Comparison of ENCODE assay signal across 1 cellular context in the genomic region with DNA sequence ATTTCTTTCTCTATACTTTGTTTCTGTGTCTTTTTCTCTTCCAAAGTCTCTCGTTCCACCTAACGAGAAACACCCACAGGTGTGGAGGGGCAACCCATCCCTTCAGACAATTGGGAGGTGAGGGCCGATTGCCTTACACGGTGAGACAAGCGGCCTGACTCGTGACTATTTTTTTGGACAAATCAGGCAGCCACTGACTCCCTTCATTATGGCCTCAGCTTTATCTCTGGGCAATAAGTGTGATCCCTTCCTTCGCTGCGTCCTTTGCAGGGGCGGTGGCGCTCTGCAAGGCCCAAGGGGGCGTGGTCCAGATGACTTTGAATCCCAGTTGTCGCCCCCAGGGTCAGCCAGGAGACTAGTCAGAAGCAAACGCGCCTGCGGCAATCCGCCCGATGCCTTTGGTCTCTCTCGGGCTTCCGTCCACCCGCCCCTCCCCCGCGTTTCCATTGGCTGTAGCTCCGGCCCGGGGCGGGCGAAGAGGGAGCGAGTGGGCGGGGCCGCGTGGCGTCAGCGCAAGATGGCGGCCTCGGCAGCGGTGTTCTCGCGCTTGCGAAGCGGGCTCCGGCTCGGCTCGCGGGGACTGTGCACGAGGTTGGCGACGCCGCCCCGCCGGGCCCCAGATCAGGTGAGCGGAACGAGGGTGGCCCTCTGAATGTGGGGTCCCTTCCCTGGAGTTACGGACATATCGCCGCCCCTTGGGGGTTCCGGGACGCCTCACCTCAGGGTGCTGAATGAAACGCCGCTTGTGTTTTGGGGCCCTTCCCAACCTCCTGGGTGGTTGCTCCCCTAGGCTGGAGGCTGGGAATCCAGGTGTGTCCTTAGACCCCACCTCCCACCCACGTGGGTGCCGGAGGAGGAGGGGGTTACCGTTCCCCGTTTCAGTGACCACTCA.
A peak's percentile ranks its signal among the peaks of the same experiment; 100 is the strongest.
TF ChIP-seq lines count a peak whose summit lies in the region.

A gene (plus strand): TSS at position 502 of the 892 bp plus-strand sequence. CDS start 16 bp downstream, at position 518.

TF ChIP-seq in WTC11, 78 proteins besides CTCF, POLR2A, EP300 and RAD21 (continued from another document and continues in another):
- TF ChIP-seq, protein P1, sequence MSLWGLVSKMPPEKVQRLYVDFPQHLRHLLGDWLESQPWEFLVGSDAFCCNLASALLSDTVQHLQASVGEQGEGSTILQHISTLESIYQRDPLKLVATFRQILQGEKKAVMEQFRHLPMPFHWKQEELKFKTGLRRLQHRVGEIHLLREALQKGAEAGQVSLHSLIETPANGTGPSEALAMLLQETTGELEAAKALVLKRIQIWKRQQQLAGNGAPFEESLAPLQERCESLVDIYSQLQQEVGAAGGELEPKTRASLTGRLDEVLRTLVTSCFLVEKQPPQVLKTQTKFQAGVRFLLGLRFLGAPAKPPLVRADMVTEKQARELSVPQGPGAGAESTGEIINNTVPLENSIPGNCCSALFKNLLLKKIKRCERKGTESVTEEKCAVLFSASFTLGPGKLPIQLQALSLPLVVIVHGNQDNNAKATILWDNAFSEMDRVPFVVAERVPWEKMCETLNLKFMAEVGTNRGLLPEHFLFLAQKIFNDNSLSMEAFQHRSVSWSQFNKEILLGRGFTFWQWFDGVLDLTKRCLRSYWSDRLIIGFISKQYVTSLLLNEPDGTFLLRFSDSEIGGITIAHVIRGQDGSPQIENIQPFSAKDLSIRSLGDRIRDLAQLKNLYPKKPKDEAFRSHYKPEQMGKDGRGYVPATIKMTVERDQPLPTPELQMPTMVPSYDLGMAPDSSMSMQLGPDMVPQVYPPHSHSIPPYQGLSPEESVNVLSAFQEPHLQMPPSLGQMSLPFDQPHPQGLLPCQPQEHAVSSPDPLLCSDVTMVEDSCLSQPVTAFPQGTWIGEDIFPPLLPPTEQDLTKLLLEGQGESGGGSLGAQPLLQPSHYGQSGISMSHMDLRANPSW (CRISPR knock-in tag; conservative IDR thresholded peaks at IDR 0.05; ENCODE audit: low read depth) = no peak
- no peak for TF ChIP-seq GRHL2 (CRISPR knock-in tag; IDR thresholded peaks at IDR 0.05; ENCODE audit: insufficient replicate concordance, severe bottlenecking)
- no peak for TF ChIP-seq ZNF232 (CRISPR knock-in tag; IDR thresholded peaks at IDR 0.05)
- TF ChIP-seq, protein P2, sequence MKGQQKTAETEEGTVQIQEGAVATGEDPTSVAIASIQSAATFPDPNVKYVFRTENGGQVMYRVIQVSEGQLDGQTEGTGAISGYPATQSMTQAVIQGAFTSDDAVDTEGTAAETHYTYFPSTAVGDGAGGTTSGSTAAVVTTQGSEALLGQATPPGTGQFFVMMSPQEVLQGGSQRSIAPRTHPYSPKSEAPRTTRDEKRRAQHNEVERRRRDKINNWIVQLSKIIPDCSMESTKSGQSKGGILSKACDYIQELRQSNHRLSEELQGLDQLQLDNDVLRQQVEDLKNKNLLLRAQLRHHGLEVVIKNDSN (CRISPR knock-in tag; IDR thresholded peaks at IDR 0.05) = peak; percentile 51
- TF ChIP-seq GABPB1 (CRISPR knock-in tag; IDR thresholded peaks at IDR 0.05) = peak; percentile 78
- TF ChIP-seq, protein P3, sequence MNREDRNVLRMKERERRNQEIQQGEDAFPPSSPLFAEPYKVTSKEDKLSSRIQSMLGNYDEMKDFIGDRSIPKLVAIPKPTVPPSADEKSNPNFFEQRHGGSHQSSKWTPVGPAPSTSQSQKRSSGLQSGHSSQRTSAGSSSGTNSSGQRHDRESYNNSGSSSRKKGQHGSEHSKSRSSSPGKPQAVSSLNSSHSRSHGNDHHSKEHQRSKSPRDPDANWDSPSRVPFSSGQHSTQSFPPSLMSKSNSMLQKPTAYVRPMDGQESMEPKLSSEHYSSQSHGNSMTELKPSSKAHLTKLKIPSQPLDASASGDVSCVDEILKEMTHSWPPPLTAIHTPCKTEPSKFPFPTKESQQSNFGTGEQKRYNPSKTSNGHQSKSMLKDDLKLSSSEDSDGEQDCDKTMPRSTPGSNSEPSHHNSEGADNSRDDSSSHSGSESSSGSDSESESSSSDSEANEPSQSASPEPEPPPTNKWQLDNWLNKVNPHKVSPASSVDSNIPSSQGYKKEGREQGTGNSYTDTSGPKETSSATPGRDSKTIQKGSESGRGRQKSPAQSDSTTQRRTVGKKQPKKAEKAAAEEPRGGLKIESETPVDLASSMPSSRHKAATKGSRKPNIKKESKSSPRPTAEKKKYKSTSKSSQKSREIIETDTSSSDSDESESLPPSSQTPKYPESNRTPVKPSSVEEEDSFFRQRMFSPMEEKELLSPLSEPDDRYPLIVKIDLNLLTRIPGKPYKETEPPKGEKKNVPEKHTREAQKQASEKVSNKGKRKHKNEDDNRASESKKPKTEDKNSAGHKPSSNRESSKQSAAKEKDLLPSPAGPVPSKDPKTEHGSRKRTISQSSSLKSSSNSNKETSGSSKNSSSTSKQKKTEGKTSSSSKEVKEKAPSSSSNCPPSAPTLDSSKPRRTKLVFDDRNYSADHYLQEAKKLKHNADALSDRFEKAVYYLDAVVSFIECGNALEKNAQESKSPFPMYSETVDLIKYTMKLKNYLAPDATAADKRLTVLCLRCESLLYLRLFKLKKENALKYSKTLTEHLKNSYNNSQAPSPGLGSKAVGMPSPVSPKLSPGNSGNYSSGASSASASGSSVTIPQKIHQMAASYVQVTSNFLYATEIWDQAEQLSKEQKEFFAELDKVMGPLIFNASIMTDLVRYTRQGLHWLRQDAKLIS (CRISPR knock-in tag; IDR thresholded peaks at IDR 0.05; ENCODE audit: borderline replicate concordance) = no peak; the same call in 1 of the 2 replicates
- TF ChIP-seq, protein P4, sequence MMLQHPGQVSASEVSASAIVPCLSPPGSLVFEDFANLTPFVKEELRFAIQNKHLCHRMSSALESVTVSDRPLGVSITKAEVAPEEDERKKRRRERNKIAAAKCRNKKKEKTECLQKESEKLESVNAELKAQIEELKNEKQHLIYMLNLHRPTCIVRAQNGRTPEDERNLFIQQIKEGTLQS (CRISPR knock-in tag; conservative IDR thresholded peaks at IDR 0.05) = no peak
- TF ChIP-seq SOX15 (CRISPR knock-in tag; IDR thresholded peaks at IDR 0.05) = no peak
- no peak; the same call in 1 of the 2 replicates for TF ChIP-seq SMAD3 (CRISPR knock-in tag; IDR thresholded peaks at IDR 0.05; ENCODE audit: borderline replicate concordance)
- TF ChIP-seq ELF4 (CRISPR knock-in tag; IDR thresholded peaks at IDR 0.05; ENCODE audit: low read depth) = 0 out of 2 replicates have a peak, but pooled peaks have one; percentile 40
- 0 out of 2 replicates have a peak, but pooled peaks have one; percentile 36 for TF ChIP-seq TCF7 (CRISPR knock-in tag; IDR thresholded peaks at IDR 0.05; ENCODE audit: low read depth)
- TF ChIP-seq CBFB (CRISPR knock-in tag; IDR thresholded peaks at IDR 0.05; ENCODE audit: low read depth) = no peak; the same call in 1 of the 2 replicates
- TF ChIP-seq RORB (CRISPR knock-in tag; IDR thresholded peaks at IDR 0.05) = no peak
- TF ChIP-seq NR2C2 (CRISPR knock-in tag; IDR thresholded peaks at IDR 0.05) = no peak
- TF ChIP-seq FOXJ3 (CRISPR knock-in tag; IDR thresholded peaks at IDR 0.05; ENCODE audit: borderline replicate concordance) = no peak
- TF ChIP-seq CREM (CRISPR knock-in tag; IDR thresholded peaks at IDR 0.05) = peak; percentile 93
- TF ChIP-seq, protein P5, sequence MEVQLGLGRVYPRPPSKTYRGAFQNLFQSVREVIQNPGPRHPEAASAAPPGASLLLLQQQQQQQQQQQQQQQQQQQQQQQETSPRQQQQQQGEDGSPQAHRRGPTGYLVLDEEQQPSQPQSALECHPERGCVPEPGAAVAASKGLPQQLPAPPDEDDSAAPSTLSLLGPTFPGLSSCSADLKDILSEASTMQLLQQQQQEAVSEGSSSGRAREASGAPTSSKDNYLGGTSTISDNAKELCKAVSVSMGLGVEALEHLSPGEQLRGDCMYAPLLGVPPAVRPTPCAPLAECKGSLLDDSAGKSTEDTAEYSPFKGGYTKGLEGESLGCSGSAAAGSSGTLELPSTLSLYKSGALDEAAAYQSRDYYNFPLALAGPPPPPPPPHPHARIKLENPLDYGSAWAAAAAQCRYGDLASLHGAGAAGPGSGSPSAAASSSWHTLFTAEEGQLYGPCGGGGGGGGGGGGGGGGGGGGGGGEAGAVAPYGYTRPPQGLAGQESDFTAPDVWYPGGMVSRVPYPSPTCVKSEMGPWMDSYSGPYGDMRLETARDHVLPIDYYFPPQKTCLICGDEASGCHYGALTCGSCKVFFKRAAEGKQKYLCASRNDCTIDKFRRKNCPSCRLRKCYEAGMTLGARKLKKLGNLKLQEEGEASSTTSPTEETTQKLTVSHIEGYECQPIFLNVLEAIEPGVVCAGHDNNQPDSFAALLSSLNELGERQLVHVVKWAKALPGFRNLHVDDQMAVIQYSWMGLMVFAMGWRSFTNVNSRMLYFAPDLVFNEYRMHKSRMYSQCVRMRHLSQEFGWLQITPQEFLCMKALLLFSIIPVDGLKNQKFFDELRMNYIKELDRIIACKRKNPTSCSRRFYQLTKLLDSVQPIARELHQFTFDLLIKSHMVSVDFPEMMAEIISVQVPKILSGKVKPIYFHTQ (CRISPR knock-in tag; IDR thresholded peaks at IDR 0.05) = no peak
- TF ChIP-seq, protein P6, sequence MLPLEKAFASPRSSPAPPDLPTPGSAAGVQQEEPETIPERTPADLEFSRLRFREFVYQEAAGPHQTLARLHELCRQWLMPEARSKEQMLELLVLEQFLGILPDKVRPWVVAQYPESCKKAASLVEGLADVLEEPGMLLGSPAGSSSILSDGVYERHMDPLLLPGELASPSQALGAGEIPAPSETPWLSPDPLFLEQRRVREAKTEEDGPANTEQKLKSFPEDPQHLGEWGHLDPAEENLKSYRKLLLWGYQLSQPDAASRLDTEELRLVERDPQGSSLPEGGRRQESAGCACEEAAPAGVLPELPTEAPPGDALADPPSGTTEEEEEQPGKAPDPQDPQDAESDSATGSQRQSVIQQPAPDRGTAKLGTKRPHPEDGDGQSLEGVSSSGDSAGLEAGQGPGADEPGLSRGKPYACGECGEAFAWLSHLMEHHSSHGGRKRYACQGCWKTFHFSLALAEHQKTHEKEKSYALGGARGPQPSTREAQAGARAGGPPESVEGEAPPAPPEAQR (CRISPR knock-in tag; IDR thresholded peaks at IDR 0.05) = no peak
- TF ChIP-seq IRF2 (CRISPR knock-in tag; IDR thresholded peaks at IDR 0.05; ENCODE audit: borderline replicate concordance, low read depth) = no peak
- TF ChIP-seq, protein P7, sequence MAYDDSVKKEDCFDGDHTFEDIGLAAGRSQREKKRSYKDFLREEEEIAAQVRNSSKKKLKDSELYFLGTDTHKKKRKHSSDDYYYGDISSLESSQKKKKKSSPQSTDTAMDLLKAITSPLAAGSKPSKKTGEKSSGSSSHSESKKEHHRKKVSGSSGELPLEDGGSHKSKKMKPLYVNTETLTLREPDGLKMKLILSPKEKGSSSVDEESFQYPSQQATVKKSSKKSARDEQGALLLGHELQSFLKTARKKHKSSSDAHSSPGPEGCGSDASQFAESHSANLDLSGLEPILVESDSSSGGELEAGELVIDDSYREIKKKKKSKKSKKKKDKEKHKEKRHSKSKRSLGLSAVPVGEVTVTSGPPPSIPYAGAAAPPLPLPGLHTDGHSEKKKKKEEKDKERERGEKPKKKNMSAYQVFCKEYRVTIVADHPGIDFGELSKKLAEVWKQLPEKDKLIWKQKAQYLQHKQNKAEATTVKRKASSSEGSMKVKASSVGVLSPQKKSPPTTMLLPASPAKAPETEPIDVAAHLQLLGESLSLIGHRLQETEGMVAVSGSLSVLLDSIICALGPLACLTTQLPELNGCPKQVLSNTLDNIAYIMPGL (CRISPR knock-in tag; IDR thresholded peaks at IDR 0.05) = peak; percentile 86
- TF ChIP-seq, protein P8, sequence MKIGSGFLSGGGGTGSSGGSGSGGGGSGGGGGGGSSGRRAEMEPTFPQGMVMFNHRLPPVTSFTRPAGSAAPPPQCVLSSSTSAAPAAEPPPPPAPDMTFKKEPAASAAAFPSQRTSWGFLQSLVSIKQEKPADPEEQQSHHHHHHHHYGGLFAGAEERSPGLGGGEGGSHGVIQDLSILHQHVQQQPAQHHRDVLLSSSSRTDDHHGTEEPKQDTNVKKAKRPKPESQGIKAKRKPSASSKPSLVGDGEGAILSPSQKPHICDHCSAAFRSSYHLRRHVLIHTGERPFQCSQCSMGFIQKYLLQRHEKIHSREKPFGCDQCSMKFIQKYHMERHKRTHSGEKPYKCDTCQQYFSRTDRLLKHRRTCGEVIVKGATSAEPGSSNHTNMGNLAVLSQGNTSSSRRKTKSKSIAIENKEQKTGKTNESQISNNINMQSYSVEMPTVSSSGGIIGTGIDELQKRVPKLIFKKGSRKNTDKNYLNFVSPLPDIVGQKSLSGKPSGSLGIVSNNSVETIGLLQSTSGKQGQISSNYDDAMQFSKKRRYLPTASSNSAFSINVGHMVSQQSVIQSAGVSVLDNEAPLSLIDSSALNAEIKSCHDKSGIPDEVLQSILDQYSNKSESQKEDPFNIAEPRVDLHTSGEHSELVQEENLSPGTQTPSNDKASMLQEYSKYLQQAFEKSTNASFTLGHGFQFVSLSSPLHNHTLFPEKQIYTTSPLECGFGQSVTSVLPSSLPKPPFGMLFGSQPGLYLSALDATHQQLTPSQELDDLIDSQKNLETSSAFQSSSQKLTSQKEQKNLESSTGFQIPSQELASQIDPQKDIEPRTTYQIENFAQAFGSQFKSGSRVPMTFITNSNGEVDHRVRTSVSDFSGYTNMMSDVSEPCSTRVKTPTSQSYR (CRISPR knock-in tag; IDR thresholded peaks at IDR 0.05) = peak; percentile 14; the same call in 1 of the 2 replicates
- TF ChIP-seq SMAD4 (CRISPR knock-in tag; IDR thresholded peaks at IDR 0.05) = no peak
- TF ChIP-seq, protein P9, sequence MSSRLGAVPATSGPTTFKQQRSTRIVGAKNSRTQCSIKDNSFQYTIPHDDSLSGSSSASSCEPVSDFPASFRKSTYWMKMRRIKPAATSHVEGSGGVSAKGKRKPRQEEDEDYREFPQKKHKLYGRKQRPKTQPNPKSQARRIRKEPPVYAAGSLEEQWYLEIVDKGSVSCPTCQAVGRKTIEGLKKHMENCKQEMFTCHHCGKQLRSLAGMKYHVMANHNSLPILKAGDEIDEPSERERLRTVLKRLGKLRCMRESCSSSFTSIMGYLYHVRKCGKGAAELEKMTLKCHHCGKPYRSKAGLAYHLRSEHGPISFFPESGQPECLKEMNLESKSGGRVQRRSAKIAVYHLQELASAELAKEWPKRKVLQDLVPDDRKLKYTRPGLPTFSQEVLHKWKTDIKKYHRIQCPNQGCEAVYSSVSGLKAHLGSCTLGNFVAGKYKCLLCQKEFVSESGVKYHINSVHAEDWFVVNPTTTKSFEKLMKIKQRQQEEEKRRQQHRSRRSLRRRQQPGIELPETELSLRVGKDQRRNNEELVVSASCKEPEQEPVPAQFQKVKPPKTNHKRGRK (CRISPR knock-in tag; IDR thresholded peaks at IDR 0.05; ENCODE audit: borderline replicate concordance) = no peak
- TF ChIP-seq, protein P10, sequence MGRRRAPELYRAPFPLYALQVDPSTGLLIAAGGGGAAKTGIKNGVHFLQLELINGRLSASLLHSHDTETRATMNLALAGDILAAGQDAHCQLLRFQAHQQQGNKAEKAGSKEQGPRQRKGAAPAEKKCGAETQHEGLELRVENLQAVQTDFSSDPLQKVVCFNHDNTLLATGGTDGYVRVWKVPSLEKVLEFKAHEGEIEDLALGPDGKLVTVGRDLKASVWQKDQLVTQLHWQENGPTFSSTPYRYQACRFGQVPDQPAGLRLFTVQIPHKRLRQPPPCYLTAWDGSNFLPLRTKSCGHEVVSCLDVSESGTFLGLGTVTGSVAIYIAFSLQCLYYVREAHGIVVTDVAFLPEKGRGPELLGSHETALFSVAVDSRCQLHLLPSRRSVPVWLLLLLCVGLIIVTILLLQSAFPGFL (CRISPR knock-in tag; IDR thresholded peaks at IDR 0.05; ENCODE audit: borderline replicate concordance) = no peak
